Comparison of ENCODE assay signal across 17 cellular contexts in genomic region chr2:233764264-233764663, GRCh38. TPM values are rescaled to one million over a fixed set of nuclear protein-coding genes. Genes with fewer than 3 reads are reported as not detected.
A peak's percentile ranks its signal among the peaks of the same experiment; 100 is the strongest.
DNase-seq lines count a peak whose midpoint lies in the region; ATAC-seq and TF ChIP-seq lines count a peak whose summit lies in the region.
"Had no signal": no experiment of that assay in that cellular context is flagged by ENCODE, and none has a peak within 500 bp of the region (broad histone marks: within the 10 kb centered on the region; RNA-seq: fewer than 3 reads in every experiment).

No MANE protein-coding gene starts in this region.

- no peak overlapping the region for H3K4me3 ChIP-seq in Peyer's patch
- H3K4me3 ChIP-seq in skeletal muscle cell (ENCODE audit: low read depth, low read length) = no peak overlapping the region
- H3K4me3 ChIP-seq: stomach had no signal

- TF ChIP-seq CTCF in Peyer's patch (IDR thresholded peaks at IDR 0.05) = no peak

- H3K9me3 ChIP-seq in Peyer's patch = no peaks in the 10 kb centered on the region
- H3K9me3 ChIP-seq: stomach had no signal

- H3K27ac ChIP-seq in Peyer's patch = peak overlapping the region in 3 of 4 donors; percentile 52 to 87 (median 64)
- H3K27ac ChIP-seq: stomach had no signal

- no peaks in the 10 kb centered on the region for H3K27me3 ChIP-seq in Peyer's patch
- H3K27me3 ChIP-seq: stomach had no signal

- no peak for ATAC-seq in GM21515 (IDR thresholded peaks at IDR 0.05; ENCODE audit: unreplicated experiment)
- ATAC-seq in HG03045 (IDR thresholded peaks at IDR 0.05; ENCODE audit: unreplicated experiment) = no peak
- ATAC-seq: naive thymus-derived CD4-positive, alpha-beta T cell had no signal

- DNase-seq in EH (ENCODE audit: low read depth) = peak; percentile 76
- peak in 2 of 3 donors; percentile 66 to 80 for DNase-seq in Peyer's patch
- DNase-seq in fibroblast of peridontal ligament (ENCODE audit: extremely low read depth) = peak; percentile 73
- DNase-seq in skeletal muscle cell (ENCODE audit: low read depth) = peak; percentile 5
- DNase-seq in NCI-H526 treated with DMSO at 0.1 percent for 48 hours (lab: John Stamatoyannopoulos, UW) = no peak
- no peak for DNase-seq in GM19240 (ENCODE audit: insufficient read length, low spot score)
- DNase-seq: activated naive CD4-positive, alpha-beta T cell treated with anti-CD3 and anti-CD28 coated beads, Interleukin-2, amount 10 ng/mL, durations not matched to agents 7 days and 5 days; H9; islet precursor cell; naive thymus-derived CD4-positive, alpha-beta T cell; NCI-H446 treated with DMSO at 0.1 percent for 48 hours; retina; stomach had no signal

- H3K36me3 ChIP-seq in Peyer's patch = peaks cover 0 to 5% (median 0%) of the 10 kb centered on the region in 3 donors

- TF ChIP-seq POLR2A in Peyer's patch (IDR thresholded peaks at IDR 0.05) = peak; percentile 20 to 48

- H3K4me1 ChIP-seq in Peyer's patch = peaks cover 0 to 24% (median 2%) of the 10 kb centered on the region in 4 donors
- H3K4me1 ChIP-seq: stomach had no signal

RNA-seq across cellular contexts. Expression of gene UGT1A1, which starts 4.2 kb away (rescaled TPM):
- total RNA-seq in Peyer's patch = 10 to 100 TPM in 3 of 4 donors, 1 to 10 TPM in 1; 1.7 to 72.9 (median 26.9) TPM
- total RNA-seq: activated CD8-positive, alpha-beta memory T cell treated with anti-CD3 and anti-CD28 coated beads for 36 hours; frontal cortex; H9; naive thymus-derived CD4-positive, alpha-beta T cell had no signal

RNA-seq across cellular contexts. Expression of gene MROH2A, which starts 13.9 kb away (rescaled TPM):
- total RNA-seq in Peyer's patch = 1 to 10 TPM in 1 of 4 donors, under 1 TPM in 2, not detected in 1; 0.27 to 1.6 (median 0.35) TPM
- total RNA-seq: activated CD8-positive, alpha-beta memory T cell treated with anti-CD3 and anti-CD28 coated beads for 36 hours; frontal cortex; H9; naive thymus-derived CD4-positive, alpha-beta T cell had no signal

RNA-seq across cellular contexts. Expression of gene UGT1A3, which starts 35.4 kb away (rescaled TPM):
- 10 to 100 TPM in 1 of 4 donors, 1 to 10 TPM in 2, not detected in 1; 5.8 to 21.7 (median 6.3) TPM for total RNA-seq in Peyer's patch
- total RNA-seq: activated CD8-positive, alpha-beta memory T cell treated with anti-CD3 and anti-CD28 coated beads for 36 hours; frontal cortex; H9; naive thymus-derived CD4-positive, alpha-beta T cell had no signal

RNA-seq across cellular contexts. Expression of gene UGT1A4, which starts 45.7 kb away (rescaled TPM):
- 10 to 100 TPM in 2 of 4 donors, 1 to 10 TPM in 1, not detected in 1; 7.5 to 12.9 (median 12.3) TPM for total RNA-seq in Peyer's patch
- total RNA-seq: activated CD8-positive, alpha-beta memory T cell treated with anti-CD3 and anti-CD28 coated beads for 36 hours; frontal cortex; H9; naive thymus-derived CD4-positive, alpha-beta T cell had no signal

RNA-seq across cellular contexts. Expression of gene UGT1A5, which starts 51.6 kb away (rescaled TPM):
- total RNA-seq in Peyer's patch = 10 to 100 TPM in 2 of 4 donors, 1 to 10 TPM in 1, not detected in 1; 7.2 to 24.2 (median 15.0) TPM
- total RNA-seq: activated CD8-positive, alpha-beta memory T cell treated with anti-CD3 and anti-CD28 coated beads for 36 hours; frontal cortex; H9; naive thymus-derived CD4-positive, alpha-beta T cell had no signal

Comparison
In these comparisons a context has a peak if more than half of its experiments do, and no peak if none do; other contexts are left out.
1. DNase-seq: peak in EH (single experiment), Peyer's patch (2 of 3), fibroblast of peridontal ligament (single experiment) and skeletal muscle cell (single experiment); none in NCI-H526 treated with DMSO at 0.1 percent for 48 hours (single experiment) and GM19240 (single experiment).